ENCODE assay signal across 8 cellular contexts in the genomic region with DNA sequence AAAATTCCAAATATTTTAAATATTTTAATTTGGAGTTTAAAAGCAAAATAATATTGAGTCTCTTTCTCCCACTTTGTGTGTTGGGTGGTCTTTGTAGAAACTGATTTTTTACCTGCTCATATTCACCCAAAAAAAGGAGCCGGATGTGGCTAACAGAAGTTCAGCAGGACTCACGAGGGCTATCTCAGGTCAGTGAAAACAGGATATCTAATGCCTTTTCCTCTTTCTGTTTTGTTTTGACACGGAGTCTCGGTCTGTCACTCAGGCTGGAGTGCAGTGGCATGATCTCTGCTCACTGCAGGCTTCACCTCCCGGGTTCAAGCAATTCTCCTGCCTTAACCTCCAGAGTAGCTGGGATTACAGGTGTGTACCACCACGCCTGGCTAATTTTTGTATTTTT. TPM values are rescaled to one million over a fixed set of nuclear protein-coding genes. Genes with fewer than 3 reads are reported as not detected.
DNase-seq lines count a peak whose midpoint lies in the region; ATAC-seq, FAIRE-seq and TF ChIP-seq lines count a peak whose summit lies in the region.

No MANE protein-coding gene starts in this region.

- peak overlapping the region in 4 of 6 donors; percentile 30 to 79 (median 57) for H3K27ac Mint-ChIP-seq in immature natural killer cell
- no peak overlapping the region for H3K27ac Mint-ChIP-seq in CD4-positive, alpha-beta T cell
- peak overlapping the region in 2 of 7 donors; percentile 29 to 70 for H3K27ac Mint-ChIP-seq in CD4-positive, alpha-beta memory T cell

- peak; percentile 79 for DNase-seq in GM13976 (ENCODE audit: low spot score)
- peak; percentile 25 to 31 (median 29) for DNase-seq in immature natural killer cell
- no peak for DNase-seq in H54 (ENCODE audit: insufficient read length, low spot score)
- DNase-seq in CD4-positive, alpha-beta T cell, result no peak
- no peak for DNase-seq in SHP77 (lab: John Stamatoyannopoulos, UW)
- DNase-seq in CD4-positive, alpha-beta memory T cell, result no peak

- H3K27ac ChIP-seq in CD4-positive, alpha-beta T cell (ENCODE audit: low read depth, low read length), result no peak overlapping the region
- no peak overlapping the region for H3K27ac ChIP-seq in CD4-positive, alpha-beta memory T cell (ENCODE audit: low read depth, low read length)

- intact Hi-C loops in CD4-positive, alpha-beta T cell (cut with DNase I, micrococcal nuclease), result no loop called here
- intact Hi-C loops in CD4-positive, alpha-beta memory T cell (cut with micrococcal nuclease), result no loop called here

- no peak for TF ChIP-seq POLR2A in H54 (IDR thresholded peaks at IDR 0.05; ENCODE audit: low read depth, low read length)

- CTCF ChIA-PET in CD4-positive, alpha-beta T cell (lab: Charles Lee), result no interaction called here
- CTCF ChIA-PET in CD4-positive, alpha-beta memory T cell (lab: Charles Lee; ENCODE audit: partially characterized antibody), result no interaction called here

- no peaks in the 10 kb centered on the region for H3K36me3 Mint-ChIP-seq in immature natural killer cell
- H3K36me3 Mint-ChIP-seq in CD4-positive, alpha-beta T cell (ENCODE audit: low read depth), result peaks cover 8% of the 10 kb centered on the region
- peaks cover 4 to 6% of the 10 kb centered on the region in 2 donors for H3K36me3 Mint-ChIP-seq in CD4-positive, alpha-beta memory T cell

- no peaks in the 10 kb centered on the region for H3K9me3 Mint-ChIP-seq in immature natural killer cell
- no peaks in the 10 kb centered on the region for H3K9me3 Mint-ChIP-seq in CD4-positive, alpha-beta T cell
- no peaks in the 10 kb centered on the region for H3K9me3 Mint-ChIP-seq in CD4-positive, alpha-beta memory T cell

- no peaks in the 10 kb centered on the region for H3K27me3 Mint-ChIP-seq in immature natural killer cell (ENCODE audit: low read depth in 3 of 3)
- H3K27me3 Mint-ChIP-seq in CD4-positive, alpha-beta T cell, result no peaks in the 10 kb centered on the region
- H3K27me3 Mint-ChIP-seq in CD4-positive, alpha-beta memory T cell, result no peaks in the 10 kb centered on the region

- H3K4me1 Mint-ChIP-seq in immature natural killer cell, result peaks cover 0 to 10% of the 10 kb centered on the region in 2 donors
- no peaks in the 10 kb centered on the region for H3K4me1 Mint-ChIP-seq in CD4-positive, alpha-beta T cell (ENCODE audit: low read depth)
- peaks cover 0 to 5% (median 1%) of the 10 kb centered on the region in 4 donors for H3K4me1 Mint-ChIP-seq in CD4-positive, alpha-beta memory T cell

- no peaks in the 10 kb centered on the region for H3K4me1 ChIP-seq in CD4-positive, alpha-beta memory T cell (ENCODE audit: insufficient read depth, low read length)

- H3K4me3 ChIP-seq in CD4-positive, alpha-beta memory T cell (ENCODE audit: low read length in 2 of 2), result no peak overlapping the region

- no peaks in the 10 kb centered on the region for H3K36me3 ChIP-seq in CD4-positive, alpha-beta memory T cell (ENCODE audit: insufficient read depth, low read length)

- H3K27me3 ChIP-seq in CD4-positive, alpha-beta T cell (ENCODE audit: control insufficient read depth, insufficient read depth, low read length), result no peaks in the 10 kb centered on the region
- H3K27me3 ChIP-seq in CD4-positive, alpha-beta memory T cell (ENCODE audit: insufficient read depth, low read length), result no peaks in the 10 kb centered on the region

- no peak for FAIRE-seq in H54 (lab: Jason Lieb, UNC)

- POLR2A ChIA-PET in CD4-positive, alpha-beta T cell (lab: Charles Lee), result interaction anchor here (0.6 kb wide), 1 partner anchor 230 kb away, joined by 3 read pairs; no protein-coding TSS in a partner anchor
- POLR2A ChIA-PET in CD4-positive, alpha-beta memory T cell (lab: Charles Lee; ENCODE audit: partially characterized antibody), result no interaction called here

- ATAC-seq in GM21423 (IDR thresholded peaks at IDR 0.05; ENCODE audit: unreplicated experiment) (peak; percentile 93), HG03457 (IDR thresholded peaks at IDR 0.05; ENCODE audit: unreplicated experiment) (peak; percentile 72)
- ATAC-seq in CD4-positive, alpha-beta T cell (ENCODE audit: poor library complexity), result no peak

- H3K4me3 Mint-ChIP-seq in immature natural killer cell, result peak overlapping the region in 4 of 5 donors; percentile 40 to 74 (median 62)
- H3K4me3 Mint-ChIP-seq in CD4-positive, alpha-beta T cell, result no peak overlapping the region
- peak overlapping the region in 4 of 8 donors; percentile 31 to 67 (median 38) for H3K4me3 Mint-ChIP-seq in CD4-positive, alpha-beta memory T cell

- in situ Hi-C loops in GM13976 (cut with MboI; ENCODE audit: low sequenced_read_pairs, unreplicated experiment), result no loop called here

- no peak for TF ChIP-seq CTCF in GM13976 (IDR thresholded peaks at IDR 0.05; ENCODE audit: borderline replicate concordance, control extremely low read depth, extremely low read depth, insufficient read depth, missing control alignments)
- no peak for TF ChIP-seq CTCF in CD4-positive, alpha-beta T cell (IDR thresholded peaks at IDR 0.05)

- H3K9me3 ChIP-seq in CD4-positive, alpha-beta T cell (ENCODE audit: control insufficient read depth, low read length), result no peaks in the 10 kb centered on the region
- no peaks in the 10 kb centered on the region for H3K9me3 ChIP-seq in CD4-positive, alpha-beta memory T cell (ENCODE audit: control insufficient read depth in 1 of 2, low read length in 2 of 2)

RNA-seq across cellular contexts. Expression of a gene that starts 30.8 kb away (rescaled TPM):
- polyA plus RNA-seq in immature natural killer cell, result 10 to 100 TPM; 60.6 to 87.5 (median 64.5) TPM
- total RNA-seq in CD4-positive, alpha-beta T cell, result 10 to 100 TPM in 1 of 2 experiments, 1 to 10 TPM in 1; 9.1 to 10.7 TPM
- total RNA-seq in CD4-positive, alpha-beta memory T cell, result 10 to 100 TPM; 26.1 to 29.2 TPM
- 10 to 100 TPM; 52.9 to 63.9 TPM for polyA plus RNA-seq in CD4-positive, alpha-beta memory T cell

RNA-seq across cellular contexts. Expression of a gene that starts 31.1 kb away (rescaled TPM):
- 10 to 100 TPM; 23.5 to 58.7 (median 36.5) TPM for polyA plus RNA-seq in immature natural killer cell
- total RNA-seq in CD4-positive, alpha-beta T cell, result 10 to 100 TPM; 39.4 to 40.3 TPM
- total RNA-seq in CD4-positive, alpha-beta memory T cell, result 10 to 100 TPM; 37.0 to 37.1 TPM
- polyA plus RNA-seq in CD4-positive, alpha-beta memory T cell, result 10 to 100 TPM; 33.1 to 39.5 TPM

RNA-seq across cellular contexts. Expression of a gene that starts 35.4 kb away (rescaled TPM):
- polyA plus RNA-seq in immature natural killer cell, result 10 to 100 TPM; 38.3 to 83.5 (median 48.2) TPM
- total RNA-seq in CD4-positive, alpha-beta T cell, result 100 to 1,000 TPM; 111 to 119 TPM
- 100 to 1,000 TPM; 242 to 278 TPM for total RNA-seq in CD4-positive, alpha-beta memory T cell
- 10 to 100 TPM; 31.8 to 88.9 TPM for polyA plus RNA-seq in CD4-positive, alpha-beta memory T cell

Comparison
In these comparisons a context has a peak if more than half of its experiments do, and no peak if none do; other contexts are left out.
1. DNase-seq: peak in GM13976 (single experiment) and immature natural killer cell (3 of 3); none in H54 (single experiment), CD4-positive, alpha-beta T cell (0 of 10), SHP77 (0 of 2) and CD4-positive, alpha-beta memory T cell (0 of 5).